In the genomic region with DNA sequence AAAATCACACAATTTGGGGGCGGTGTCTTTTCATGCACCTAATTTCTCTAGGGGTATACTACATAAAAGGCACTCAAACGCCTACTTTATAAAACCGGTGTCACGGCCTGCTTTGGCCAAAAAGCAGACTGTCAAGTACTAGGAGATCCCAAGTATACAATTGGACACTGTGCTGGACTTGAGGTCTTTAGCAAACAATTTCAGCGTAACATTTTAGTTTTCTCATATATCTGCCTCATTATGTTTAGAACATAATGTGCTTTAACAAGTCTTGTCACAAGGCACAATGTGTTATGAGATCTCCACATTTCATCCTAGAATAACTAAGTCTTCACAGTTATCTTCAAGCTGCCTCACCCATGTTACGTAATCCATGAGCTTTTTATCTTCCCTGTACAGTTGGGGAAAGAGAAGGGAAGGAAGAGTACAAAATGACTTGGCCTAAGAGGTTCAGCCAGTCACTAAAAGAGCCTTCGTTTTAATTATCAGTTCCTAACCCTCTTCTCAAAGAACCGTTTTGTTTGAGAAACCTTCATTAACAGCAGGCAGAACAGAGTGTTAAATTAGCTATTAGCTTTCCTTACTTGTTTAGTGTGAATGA, we compare ENCODE assay signal across 1 cellular context.
TF ChIP-seq lines count a peak whose summit lies in the region.

No MANE protein-coding gene starts in this region.

TF ChIP-seq in GM23338, 12 proteins besides CTCF, POLR2A, EP300 and RAD21 (continued from another document):
- TF ChIP-seq ZNF462 (CRISPR knock-in tag; IDR thresholded peaks at IDR 0.05), result no peak
